In the genomic region with DNA sequence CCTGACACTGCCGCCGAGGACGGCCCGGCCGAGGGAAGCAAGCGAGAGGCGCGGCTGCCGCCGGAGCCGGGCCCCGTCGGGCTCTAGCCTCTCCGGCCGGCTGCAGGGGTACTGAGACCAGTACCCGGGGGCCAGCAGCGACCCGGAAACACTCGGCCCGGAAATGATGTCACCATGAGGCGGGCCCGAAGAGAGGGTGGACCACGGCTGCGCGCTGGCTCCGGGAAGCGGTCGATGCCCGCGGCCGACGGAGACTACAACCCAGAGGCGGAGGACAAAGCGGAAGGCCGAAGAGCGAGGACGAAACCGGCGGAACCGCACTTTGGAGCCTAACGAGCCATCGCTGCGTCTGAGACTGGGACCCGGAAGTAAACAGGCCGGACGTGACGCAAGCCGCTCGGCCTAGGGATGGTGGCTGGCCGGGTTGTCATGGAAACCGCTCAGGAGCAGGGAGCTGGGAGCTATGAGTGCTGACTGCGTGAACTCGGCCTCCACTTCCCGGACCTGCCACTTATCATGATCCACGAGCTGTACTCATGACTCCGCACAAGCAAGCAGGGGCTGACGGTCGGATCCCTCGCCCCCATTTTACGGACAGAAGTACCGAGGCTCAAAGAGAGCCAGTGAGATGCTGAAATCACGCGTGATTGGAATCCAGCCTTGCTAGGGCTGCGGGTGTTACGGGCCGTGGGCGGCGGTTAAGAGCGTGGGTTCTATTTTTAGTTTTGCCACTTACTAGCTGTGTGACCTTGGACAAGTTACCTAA, we compare ENCODE assay signal across 8 cellular contexts. TPM values are rescaled to one million over a fixed set of nuclear protein-coding genes. Genes with fewer than 3 reads are reported as not detected.
DNase-seq lines count a peak whose midpoint lies in the region; ATAC-seq and TF ChIP-seq lines count a peak whose summit lies in the region.

Gene SPATA2 (minus strand): TSS at position 150 of the 766 bp plus-strand sequence. CDS start 7,039 bp downstream, outside the sequence.

- DNase-seq in AG10803 (ENCODE audit: low read depth) = peak; percentile 94
- peak; percentile 96 for DNase-seq in NCI-H460 (ENCODE audit: extremely low read depth, low read depth)
- peak; percentile 89 for DNase-seq in activated CD4-positive, alpha-beta T cell treated with anti-CD3 and anti-CD28 coated beads for 1 hour
- DNase-seq in cerebellum (ENCODE audit: low spot score) = peak; percentile 98
- DNase-seq in kidney glomerular epithelial cell (lab: John Stamatoyannopoulos, UW) = peak; percentile 83
- peak; percentile 90 to 93 for DNase-seq in stimulated activated CD4-positive, alpha-beta T cell treated with anti-CD3 and anti-CD28 coated beads, Interleukin-15, amount 100 ng/mL, for 48 hours (ENCODE audit: low read depth in 2 of 2)

- peak within 1 kb of the TSS; percentile 98 for H3K4me3 ChIP-seq in AG10803 (ENCODE audit: low read length)

- peak; percentile 83 for ATAC-seq in GM19035 (IDR thresholded peaks at IDR 0.05; ENCODE audit: unreplicated experiment)
- peak; percentile 79 for ATAC-seq in HG03342 (IDR thresholded peaks at IDR 0.05; ENCODE audit: unreplicated experiment)

- TF ChIP-seq CTCF in AG10803 (conservative IDR thresholded peaks at IDR 0.05; ENCODE audit: low read length) = no peak

RNA-seq across cellular contexts. Expression of gene SPATA2, which starts in this region (rescaled TPM):
- total RNA-seq in NCI-H460 (2014; rRNA removed; shearing (Covaris generic)) = 5.3 and 6.1 TPM in 2 replicates
- 4.5 and 4.9 TPM in 2 replicates for polyA plus RNA-seq in NCI-H460 (2014; cell fraction: nucleus; rRNA removed)
- 2.6 TPM for total RNA-seq in cerebellum

Comparison
In these comparisons a context has a peak if more than half of its experiments do, and no peak if none do; other contexts are left out.
1. Peak in every context shown above with its lines: DNase-seq, ATAC-seq and H3K4me3 ChIP-seq.